In genomic region chr12:8911606-8912268, GRCh38 we compare ENCODE assay signal across 24 cellular contexts. TPM values are rescaled to one million over a fixed set of nuclear protein-coding genes. Genes with fewer than 3 reads are reported as not detected.
DNase-seq lines count a peak whose midpoint lies in the region; ATAC-seq, FAIRE-seq and TF ChIP-seq lines count a peak whose summit lies in the region.
"Had no signal": no experiment of that assay in that cellular context is flagged by ENCODE, and none has a peak within 500 bp of the region (broad histone marks: within the 10 kb centered on the region; RNA-seq: fewer than 3 reads in every experiment).

No MANE protein-coding gene starts in this region.

- H2AFZ ChIP-seq in OCI-LY1 (ENCODE audit: low read length), result no peak overlapping the region

- DNase-seq in heart left ventricle (no peak), heart right ventricle (no peak), iPS DF 6.9 (ENCODE audit: low read depth, low spot score) (no peak), progenitor cell of endocrine pancreas (ENCODE audit: low spot score, unreplicated experiment) (no peak), germinal center (ENCODE audit: low spot score) (no peak), GM19239 (ENCODE audit: insufficient read length, low spot score) (no peak), SKM-1 treated with dmso at 0.1 percent for 144 hours (lab: John Stamatoyannopoulos, UW; ENCODE audit: unreplicated experiment) (no peak)
- DNase-seq: activated CD4-positive, alpha-beta T cell treated with anti-CD3 and anti-CD28 coated beads for 36 hours; activated naive CD4-positive, alpha-beta T cell treated with anti-CD3 and anti-CD28 coated beads for 36 hours; activated T-cell treated with anti-CD3 and anti-CD28 coated beads, Interleukin-2, amount 50 U/mL, for 4 hours; amniotic stem cell; dermis blood vessel endothelial cell; islet precursor cell; lower lobe of right lung; NCI-H187 treated with DMSO at 0.1 percent for 48 hours; NCI-H82; stimulated activated CD4-positive, alpha-beta T cell treated with anti-CD3 and anti-CD28 coated beads, Interleukin-15, amount 100 ng/mL, for 24 hours; stimulated activated CD8-positive, alpha-beta memory T cell treated with anti-CD3 and anti-CD28 coated beads, Interleukin-4, amount 100 ng/mL, for 48 hours; T-helper 1 cell had no signal

- H3K9ac ChIP-seq in OCI-LY1 (ENCODE audit: low read length), result no peak overlapping the region
- H3K9ac ChIP-seq: BLaER1 treated with 17β-estradiol and CSF1 and Interleukin-3, amounts not matched to agents 10 nM and 100 nM had no signal

- intact Hi-C loops in heart left ventricle (cut with DNase I) (loop anchor here in 2 of 10 donors (2.0 to 10.0 kb wide), 2 partner anchors 39 to 133 kb away; no protein-coding TSS in a partner anchor), heart right ventricle (cut with DNase I) (loop anchor here in 4 of 10 donors (5.0 kb wide), 1 partner anchor 36 kb away; the partner anchor contains the start of gene M6PR (in 4 of the 4))

- 48 to 57% (median 54%) methylated on average over 3 of the region's 3 CpGs for WGBS in heart left ventricle, 4 donors
- WGBS in heart right ventricle, 2 donors, result 54 to 57% methylated on average over 3 of the region's 3 CpGs
- no CpG with 5 or more reads among the region's 3 CpGs for WGBS in iPS DF 6.9 (ENCODE audit: insufficient coverage, insufficient read length)

- H3K4me3 ChIP-seq in heart left ventricle (no peak overlapping the region), heart right ventricle (no peak overlapping the region), OCI-LY1 (ENCODE audit: low read depth, low read length, poor library complexity, severe bottlenecking) (no peak overlapping the region), iPS DF 6.9 (ENCODE audit: low read length) (no peak overlapping the region)
- H3K4me3 ChIP-seq: BLaER1 treated with 17β-estradiol and CSF1 and Interleukin-3, amounts not matched to agents 10 nM and 100 nM; lower lobe of right lung had no signal

- ATAC-seq in heart left ventricle, result no peak
- no peak for ATAC-seq in heart right ventricle
- ATAC-seq: activated CD4-positive, alpha-beta T cell treated with anti-CD3 and anti-CD28 coated beads for 36 hours; activated T-cell treated with anti-CD3 and anti-CD28 coated beads, Interleukin-2, amount 50 U/mL, for 4 hours; lower lobe of right lung; Panc1; sciatic nerve had no signal

- FAIRE-seq in GM19239 (lab: Jason Lieb, UNC), result no peak
- FAIRE-seq: endothelial cell of umbilical vein had no signal

- H3K9me3 ChIP-seq in heart left ventricle (no peaks in the 10 kb centered on the region), heart right ventricle (no peaks in the 10 kb centered on the region), OCI-LY1 (ENCODE audit: low read length) (no peaks in the 10 kb centered on the region), iPS DF 6.9 (ENCODE audit: control insufficient read depth, insufficient read depth, low read length) (no peaks in the 10 kb centered on the region)
- H3K9me3 ChIP-seq: BLaER1 treated with 17β-estradiol and CSF1 and Interleukin-3, amounts not matched to agents 10 nM and 100 nM; lower lobe of right lung had no signal

- H3K27ac ChIP-seq in heart left ventricle (peak overlapping the region in 7 of 12 donors; percentile 13 to 92 (median 85)), heart right ventricle (peak overlapping the region in 3 of 10 donors; percentile 0 to 87 (median 84)), OCI-LY1 (ENCODE audit: low read depth, low read length, poor library complexity, severe bottlenecking) (peak overlapping the region; percentile 8), iPS DF 6.9 (ENCODE audit: low read length) (peak overlapping the region; percentile 92)
- H3K27ac ChIP-seq: BLaER1 treated with 17β-estradiol and CSF1 and Interleukin-3, amounts not matched to agents 10 nM and 100 nM; lower lobe of right lung had no signal

- no peak overlapping the region for H3K4me2 ChIP-seq in OCI-LY1 (ENCODE audit: low read length)

- TF ChIP-seq POLR2A in heart left ventricle (IDR thresholded peaks at IDR 0.05), result no peak

- H3K27me3 ChIP-seq in heart left ventricle, result no peaks in the 10 kb centered on the region
- H3K27me3 ChIP-seq in heart right ventricle, result no peaks in the 10 kb centered on the region
- H3K27me3 ChIP-seq in OCI-LY1 (ENCODE audit: insufficient read depth, low read length), result no peaks in the 10 kb centered on the region
- no peaks in the 10 kb centered on the region for H3K27me3 ChIP-seq in iPS DF 6.9 (ENCODE audit: control insufficient read depth, insufficient read depth, low read length)
- H3K27me3 ChIP-seq: BLaER1 treated with 17β-estradiol and CSF1 and Interleukin-3, amounts not matched to agents 10 nM and 100 nM had no signal

- H3K36me3 Mint-ChIP-seq in progenitor cell of endocrine pancreas (ENCODE audit: insufficient read depth), result no peaks in the 10 kb centered on the region

- H3F3A ChIP-seq in OCI-LY1 (ENCODE audit: insufficient read depth, low read length), result peaks cover 7% of the 10 kb centered on the region; the same call in 1 of the 2 replicates

- H3K79me2 ChIP-seq in OCI-LY1 (ENCODE audit: insufficient read depth, low read length), result 0 out of 2 replicates have a peak, but pooled peaks cover 6% of the 10 kb centered on the region

- TF ChIP-seq CTCF in heart left ventricle (IDR thresholded peaks at IDR 0.05) (no peak), heart right ventricle (IDR thresholded peaks at IDR 0.05) (no peak), OCI-LY1 (IDR thresholded peaks at IDR 0.05; ENCODE audit: low read length) (no peak), progenitor cell of endocrine pancreas (IDR thresholded peaks at IDR 0.05; ENCODE audit: unreplicated experiment) (no peak)

- H3K36me3 ChIP-seq in heart left ventricle (no peaks in the 10 kb centered on the region), heart right ventricle (no peaks in the 10 kb centered on the region), OCI-LY1 (ENCODE audit: insufficient read depth, low read length) (no peaks in the 10 kb centered on the region), iPS DF 6.9 (ENCODE audit: control insufficient read depth, insufficient read depth, low read length) (no peaks in the 10 kb centered on the region)
- H3K36me3 ChIP-seq: BLaER1 treated with 17β-estradiol and CSF1 and Interleukin-3, amounts not matched to agents 10 nM and 100 nM; lower lobe of right lung had no signal

- no peaks in the 10 kb centered on the region for H3K9me3 Mint-ChIP-seq in progenitor cell of endocrine pancreas (ENCODE audit: low read depth)
- H3K9me3 Mint-ChIP-seq: activated naive CD4-positive, alpha-beta T cell treated with anti-CD3 and anti-CD28 coated beads for 36 hours; activated T-cell treated with anti-CD3 and anti-CD28 coated beads, Interleukin-2, amount 50 U/mL, for 4 hours had no signal

- H3K4me1 ChIP-seq in heart left ventricle (peaks cover 0 to 37% (median 19%) of the 10 kb centered on the region in 12 donors), heart right ventricle (peaks cover 0 to 38% (median 21%) of the 10 kb centered on the region in 9 donors), OCI-LY1 (ENCODE audit: insufficient read depth, low read length, severe bottlenecking) (peaks cover 42% of the 10 kb centered on the region), iPS DF 6.9 (ENCODE audit: control insufficient read depth, insufficient read depth, low read length) (peaks cover 6% of the 10 kb centered on the region)

- H3K4me3 Mint-ChIP-seq in progenitor cell of endocrine pancreas (ENCODE audit: low read depth), result no peak overlapping the region
- H3K4me3 Mint-ChIP-seq: activated CD4-positive, alpha-beta T cell treated with anti-CD3 and anti-CD28 coated beads for 36 hours; activated naive CD4-positive, alpha-beta T cell treated with anti-CD3 and anti-CD28 coated beads for 36 hours; activated T-cell treated with anti-CD3 and anti-CD28 coated beads, Interleukin-2, amount 50 U/mL, for 4 hours had no signal

- no peaks in the 10 kb centered on the region for H4K20me1 ChIP-seq in OCI-LY1 (ENCODE audit: insufficient read depth, low read length)

- H3K27me3 Mint-ChIP-seq in progenitor cell of endocrine pancreas, result no peaks in the 10 kb centered on the region
- H3K27me3 Mint-ChIP-seq: activated CD4-positive, alpha-beta T cell treated with anti-CD3 and anti-CD28 coated beads for 36 hours had no signal

- H3K27ac Mint-ChIP-seq in progenitor cell of endocrine pancreas, result peak overlapping the region; percentile 21
- H3K27ac Mint-ChIP-seq: activated CD4-positive, alpha-beta T cell treated with anti-CD3 and anti-CD28 coated beads for 36 hours; activated naive CD4-positive, alpha-beta T cell treated with anti-CD3 and anti-CD28 coated beads for 36 hours had no signal

- H3K4me1 Mint-ChIP-seq in progenitor cell of endocrine pancreas (ENCODE audit: low read depth), result peaks cover 29% of the 10 kb centered on the region

- no peaks in the 10 kb centered on the region for H3K9me2 ChIP-seq in OCI-LY1 (ENCODE audit: low read depth, low read length)

RNA-seq across cellular contexts. Expression of gene PHC1, which starts 2.6 kb away (rescaled TPM):
- 10 to 100 TPM; 21.8 to 38.2 (median 24.7) TPM for total RNA-seq in heart left ventricle
- polyA plus RNA-seq in heart left ventricle, result 10 to 100 TPM; 14.1 to 25.4 TPM
- total RNA-seq in heart right ventricle, result 10 to 100 TPM; 18.7 to 33.6 (median 23.7) TPM
- polyA plus RNA-seq in heart right ventricle, result 10 to 100 TPM; 15.4 to 24.7 TPM
- 200 and 209 TPM in 2 replicates for total RNA-seq in progenitor cell of endocrine pancreas

RNA-seq across cellular contexts. Expression of gene M6PR, which starts 37.7 kb away (rescaled TPM):
- 100 to 1,000 TPM in 6 of 9 donors, 10 to 100 TPM in 3; 66.7 to 150 (median 102) TPM for total RNA-seq in heart left ventricle
- polyA plus RNA-seq in heart left ventricle, result 10 to 100 TPM; 58.7 to 98.6 TPM
- total RNA-seq in heart right ventricle, result 100 to 1,000 TPM in 7 of 10 donors, 10 to 100 TPM in 3; 85.5 to 133 (median 104) TPM
- polyA plus RNA-seq in heart right ventricle, result 10 to 100 TPM; 67.1 to 68.7 TPM
- 189 and 200 TPM in 2 replicates for total RNA-seq in progenitor cell of endocrine pancreas
